Comparison of ENCODE assay signal across 22 cellular contexts in the genomic region with DNA sequence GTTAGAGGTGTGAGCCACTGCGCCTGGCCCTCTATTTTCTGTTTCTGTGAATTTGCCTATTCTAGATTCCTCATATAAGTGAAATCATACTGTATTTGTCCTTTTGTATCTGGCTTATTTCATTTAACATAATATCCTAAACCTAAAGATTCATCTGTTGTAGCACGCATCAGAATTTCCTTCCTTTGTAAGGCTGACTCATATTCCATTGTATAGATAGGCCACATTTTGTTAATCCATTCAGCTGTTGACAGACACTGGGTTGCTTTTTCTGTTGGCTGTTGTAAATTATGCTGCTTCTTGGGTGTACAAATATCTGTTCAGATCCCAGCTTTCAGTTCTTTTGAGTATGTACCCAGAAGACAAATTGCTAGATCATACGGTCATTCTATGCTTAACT. TPM values are rescaled to one million over a fixed set of nuclear protein-coding genes. Genes with fewer than 3 reads are reported as not detected.
DNase-seq lines count a peak whose midpoint lies in the region; ATAC-seq and TF ChIP-seq lines count a peak whose summit lies in the region.
"Had no signal": no experiment of that assay in that cellular context is flagged by ENCODE, and none has a peak within 500 bp of the region (broad histone marks: within the 10 kb centered on the region; RNA-seq: fewer than 3 reads in every experiment).

No MANE protein-coding gene starts in this region.

- peak overlapping the region; percentile 1 for H3K27ac Mint-ChIP-seq in nephron progenitor cell
- no peak overlapping the region for H3K27ac Mint-ChIP-seq in activated CD4-positive, alpha-beta T cell treated with anti-CD3 and anti-CD28 coated beads for 36 hours
- H3K27ac Mint-ChIP-seq: CD8-positive, alpha-beta memory T cell; IgD-negative memory B cell had no signal

- H3K18ac ChIP-seq in IMR-90 (ENCODE audit: low read depth, low read length) = no peak overlapping the region

- no peak overlapping the region for H2BK120ac ChIP-seq in IMR-90 (ENCODE audit: low read depth, low read length)

- H2BK5ac ChIP-seq in IMR-90 (ENCODE audit: low read depth, low read length, poor library complexity, severe bottlenecking) = no peak overlapping the region

- POLR2A ChIA-PET in IMR-90 (lab: Charles Lee; ENCODE audit: unreplicated experiment) = no interaction called here
- POLR2A ChIA-PET in activated CD4-positive, alpha-beta T cell treated with anti-CD3 and anti-CD28 coated beads for 36 hours (lab: Charles Lee) = no interaction called here

- H4K20me1 ChIP-seq in IMR-90 (ENCODE audit: insufficient read depth, low read length) = no peaks in the 10 kb centered on the region

- H3K56ac ChIP-seq in IMR-90 (ENCODE audit: extremely low read depth, insufficient read depth, low read length) = no peak overlapping the region

- H3K9me1 ChIP-seq in IMR-90 (ENCODE audit: insufficient read depth, low read length) = no peaks in the 10 kb centered on the region

- H3K4me1 Mint-ChIP-seq in nephron progenitor cell = peaks cover 23% of the 10 kb centered on the region
- peaks cover 3% of the 10 kb centered on the region for H3K4me1 Mint-ChIP-seq in activated CD4-positive, alpha-beta T cell treated with anti-CD3 and anti-CD28 coated beads for 36 hours
- H3K4me1 Mint-ChIP-seq: CD8-positive, alpha-beta memory T cell; IgD-negative memory B cell had no signal

- BruUV-seq in IMR-90 (replicated peaks; lab: Mats Ljungman, UMichigan) = no TSS peak

- peak; percentile 17; the same call in 1 of the 2 replicates for ATAC-seq in IMR-90 (ENCODE audit: low read depth)
- peak; percentile 61 for ATAC-seq in SK-N-SH treated with all-trans-retinoic acid at 6 μM for 48 hours
- ATAC-seq in activated CD4-positive, alpha-beta T cell treated with anti-CD3 and anti-CD28 coated beads for 36 hours = no peak
- ATAC-seq in GM21619 (IDR thresholded peaks at IDR 0.05; ENCODE audit: unreplicated experiment) = no peak
- ATAC-seq: Panc1 had no signal

- no peak for TF ChIP-seq RAD21 in IMR-90 (IDR thresholded peaks at IDR 0.05; ENCODE audit: low read length)

- no peak for TF ChIP-seq POLR2A in IMR-90 (IDR thresholded peaks at IDR 0.05; ENCODE audit: low read depth, low read length)

- H3K4me2 ChIP-seq in IMR-90 (ENCODE audit: low read depth, low read length) = no peak overlapping the region

- H4K91ac ChIP-seq in IMR-90 (ENCODE audit: insufficient read depth, low read depth, low read length) = no peak overlapping the region

- no peak for TF ChIP-seq CTCF in IMR-90 (conservative IDR thresholded peaks at IDR 0.05; ENCODE audit: low read depth, low read length)
- TF ChIP-seq CTCF in epithelial cell of esophagus (IDR thresholded peaks at IDR 0.05; ENCODE audit: insufficient read depth, low read depth, low read length, missing control alignments) = no peak
- no peak for TF ChIP-seq CTCF in nephron progenitor cell (IDR thresholded peaks at IDR 0.05)

- H3K4me1 ChIP-seq in IMR-90 (ENCODE audit: control insufficient read depth, insufficient read depth, low read length) = no peaks in the 10 kb centered on the region; the same call in 1 of the 2 replicates
- H3K4me1 ChIP-seq: HAP-1, SJSA1 had no signal

- no peaks in the 10 kb centered on the region for H3K36me3 Mint-ChIP-seq in nephron progenitor cell (ENCODE audit: low read depth)
- H3K36me3 Mint-ChIP-seq in activated CD4-positive, alpha-beta T cell treated with anti-CD3 and anti-CD28 coated beads for 36 hours (ENCODE audit: low read depth) = no peaks in the 10 kb centered on the region

- H2AK9ac ChIP-seq in IMR-90 (replicated peaks; ENCODE audit: low read depth, low read length, poor library complexity) = no peak overlapping the region

- no peak overlapping the region for H4K8ac ChIP-seq in IMR-90 (ENCODE audit: low read depth in 2 of 2, low read length in 2 of 2)

- H3K23ac ChIP-seq in IMR-90 (ENCODE audit: low read depth, low read length) = no peak overlapping the region

- H3K36me3 ChIP-seq in IMR-90 (ENCODE audit: control insufficient read depth, insufficient read depth, low read length) = no peaks in the 10 kb centered on the region
- H3K36me3 ChIP-seq: HAP-1, SJSA1 had no signal

- no peak overlapping the region for H2AK5ac ChIP-seq in IMR-90 (ENCODE audit: low read depth, low read length)

- CTCF ChIA-PET in IMR-90 (lab: Yijun Ruan, JAX) = no interaction called here
- CTCF ChIA-PET in activated CD4-positive, alpha-beta T cell treated with anti-CD3 and anti-CD28 coated beads for 36 hours (lab: Charles Lee) = interaction anchor here (0.5 to 0.8 kb wide), 2 partner anchors 18 to 63 kb away, joined by 3 to 5 read pairs; no protein-coding TSS in a partner anchor

- no peak overlapping the region for H3K9ac ChIP-seq in IMR-90 (ENCODE audit: low read depth, low read length)
- H3K9ac ChIP-seq: GM23248 had no signal

- H2BK15ac ChIP-seq in IMR-90 (ENCODE audit: low read depth, low read length) = no peak overlapping the region

- no peaks in the 10 kb centered on the region; a peak in 1 of 4 replicates for H3K79me1 ChIP-seq in IMR-90 (ENCODE audit: low read depth in 1 of 2, low read length in 2 of 2)

- no peak overlapping the region for H2AFZ ChIP-seq in IMR-90 (replicated peaks; ENCODE audit: low read length, poor library complexity)
- H2AFZ ChIP-seq: GM23248 had no signal

- H3K27me3 Mint-ChIP-seq in nephron progenitor cell (ENCODE audit: low read depth, poor library complexity) = no peaks in the 10 kb centered on the region
- H3K27me3 Mint-ChIP-seq in activated CD4-positive, alpha-beta T cell treated with anti-CD3 and anti-CD28 coated beads for 36 hours = no peaks in the 10 kb centered on the region

- DNase-seq in IMR-90 = peak; percentile 24
- DNase-seq in epithelial cell of esophagus (ENCODE audit: low read depth) = peak; percentile 38
- DNase-seq in nephron progenitor cell = no peak
- no peak for DNase-seq in activated CD4-positive, alpha-beta T cell treated with anti-CD3 and anti-CD28 coated beads for 36 hours
- DNase-seq in stimulated activated CD4-positive, alpha-beta T cell treated with anti-CD3 and anti-CD28 coated beads, Interleukin-2, amount 100 ng/mL, for 48 hours = no peak
- DNase-seq: C1 segment of cervical spinal cord; CD8-positive, alpha-beta memory T cell; DMS53; MM.1S; NCI-H1105; NCI-H2081; NCI-H2171 treated with DMSO at 0.1 percent for 48 hours; NCI-H446; NCI-H69 had no signal

- intact Hi-C loops in IMR-90 (cut with micrococcal nuclease) = no loop called here
- intact Hi-C loops in activated CD4-positive, alpha-beta T cell treated with anti-CD3 and anti-CD28 coated beads for 36 hours (cut with DNase I, micrococcal nuclease) = no loop called here

- in situ Hi-C loops in IMR-90 (cut with MboI; ENCODE audit: low sequenced_read_pairs) = no loop called here

- H3K14ac ChIP-seq in IMR-90 (replicated peaks; ENCODE audit: low read depth, low read length) = no peak overlapping the region

- no peak overlapping the region for H3K4ac ChIP-seq in IMR-90 (ENCODE audit: low read depth, low read length)

- peaks cover 2% of the 10 kb centered on the region for H3K9me3 ChIP-seq in IMR-90 (ENCODE audit: control insufficient read depth, insufficient read depth, low read length)
- H3K9me3 ChIP-seq: HAP-1, SJSA1 had no signal

- H2BK20ac ChIP-seq in IMR-90 (ENCODE audit: low read depth, low read length) = no peak overlapping the region

- H3K4me3 Mint-ChIP-seq in nephron progenitor cell = no peak overlapping the region
- H3K4me3 Mint-ChIP-seq in activated CD4-positive, alpha-beta T cell treated with anti-CD3 and anti-CD28 coated beads for 36 hours = no peak overlapping the region
- H3K4me3 Mint-ChIP-seq: CD8-positive, alpha-beta memory T cell; IgD-negative memory B cell had no signal

- H3K27me3 ChIP-seq in IMR-90 (ENCODE audit: control insufficient read depth, insufficient read depth, low read length) = no peaks in the 10 kb centered on the region
- H3K27me3 ChIP-seq: SJSA1 had no signal

- no CpG with 5 or more reads among the region's 3 CpGs for WGBS in IMR-90 (ENCODE audit: extremely low coverage in 2 of 2, insufficient read length in 1 of 2), 2 experiments

- no peak overlapping the region for H4K5ac ChIP-seq in IMR-90 (ENCODE audit: low read depth, low read length)

- peaks cover 30% of the 10 kb centered on the region for H3K9me3 Mint-ChIP-seq in nephron progenitor cell
- H3K9me3 Mint-ChIP-seq in activated CD4-positive, alpha-beta T cell treated with anti-CD3 and anti-CD28 coated beads for 36 hours (ENCODE audit: low read depth) = peaks cover 5% of the 10 kb centered on the region

- no peak overlapping the region for H3K4me3 ChIP-seq in IMR-90 (ENCODE audit: insufficient read depth, low read depth, low read length)
- no peak overlapping the region for H3K4me3 ChIP-seq in epithelial cell of esophagus (ENCODE audit: low read length)
- H3K4me3 ChIP-seq: GM23248, HAP-1, SJSA1 had no signal

- dilution Hi-C loops in IMR-90 (cut with HindIII; ENCODE audit: low sequenced_read_pairs, unreplicated experiment) = no loop called here

- H3K27ac ChIP-seq in IMR-90 (ENCODE audit: insufficient read depth, low read length) = no peak overlapping the region
- H3K27ac ChIP-seq: GM23248, HL-60, SJSA1 had no signal

TF ChIP-seq in IMR-90, 13 proteins besides CTCF, POLR2A, EP300 and RAD21:
- no peak for TF ChIP-seq FOS (IDR thresholded peaks at IDR 0.05; ENCODE audit: low read depth, low read length)
- TF ChIP-seq BHLHE40 (IDR thresholded peaks at IDR 0.05; ENCODE audit: low read depth, low read length) = no peak

TF ChIP-seq in SK-N-SH treated with all-trans-retinoic acid at 6 μM for 48 hours, 23 proteins besides CTCF, POLR2A, EP300 and RAD21 (continues in another document):
- TF ChIP-seq PPARA (CRISPR knock-in tag; IDR thresholded peaks at IDR 0.05; ENCODE audit: borderline replicate concordance) (no peak), CSDC2 (CRISPR knock-in tag; IDR thresholded peaks at IDR 0.05) (no peak), ZFP30 (CRISPR knock-in tag; IDR thresholded peaks at IDR 0.05) (no peak), ZNF70 (CRISPR knock-in tag; IDR thresholded peaks at IDR 0.05) (no peak), OSR1 (CRISPR knock-in tag; IDR thresholded peaks at IDR 0.05) (no peak), ZC3H10 (CRISPR knock-in tag; IDR thresholded peaks at IDR 0.05) (no peak)

RNA-seq across cellular contexts. Expression of a gene that starts 28.8 kb away (rescaled TPM):
- 46.2 and 61.4 TPM in 2 replicates for total RNA-seq in IMR-90 (2012; rRNA removed)
- polyA plus RNA-seq in IMR-90 (2012; rRNA removed) = 39.4 and 44.0 TPM in 2 replicates
- 12.8 and 16.9 TPM in 2 replicates for polyA plus RNA-seq in IMR-90 (2012; cell fraction: cytosol; rRNA removed)
- 9.5 and 39.8 TPM in 2 replicates for polyA plus RNA-seq in IMR-90 (2012; cell fraction: nucleus; rRNA removed; ENCODE audit: low replicate concordance)
- 10 to 100 TPM; 72.7 to 76.7 TPM for total RNA-seq in activated CD4-positive, alpha-beta T cell treated with anti-CD3 and anti-CD28 coated beads for 36 hours

Comparison
In these comparisons a context has a peak if more than half of its experiments do, and no peak if none do; other contexts are left out.
1. ATAC-seq: peak in IMR-90 (single experiment) and SK-N-SH treated with all-trans-retinoic acid at 6 μM for 48 hours (single experiment); none in activated CD4-positive, alpha-beta T cell treated with anti-CD3 and anti-CD28 coated beads for 36 hours (single experiment) and GM21619 (single experiment).
2. DNase-seq: peak in IMR-90 (single experiment) and epithelial cell of esophagus (single experiment); none in nephron progenitor cell (single experiment), activated CD4-positive, alpha-beta T cell treated with anti-CD3 and anti-CD28 coated beads for 36 hours (single experiment) and stimulated activated CD4-positive, alpha-beta T cell treated with anti-CD3 and anti-CD28 coated beads, Interleukin-2, amount 100 ng/mL, for 48 hours (0 of 2).